In genomic region chr22:29945435-29945834, GRCh38 we compare ENCODE assay signal across 18 cellular contexts.
A peak's percentile ranks its signal among the peaks of the same experiment; 100 is the strongest.
DNase-seq lines count a peak whose midpoint lies in the region; ATAC-seq and TF ChIP-seq lines count a peak whose summit lies in the region.
"Had no signal": no experiment of that assay in that cellular context is flagged by ENCODE, and none has a peak within 500 bp of the region (broad histone marks: within the 10 kb centered on the region; RNA-seq: fewer than 3 reads in every experiment).

No MANE protein-coding gene starts in this region.

- H3K36me3 ChIP-seq in HEK293 (ENCODE audit: control insufficient read depth in 2 of 2, insufficient read depth in 1 of 2, low read length in 2 of 2) (no peaks in the 10 kb centered on the region), vagina (no peaks in the 10 kb centered on the region)

- H3K4me1 Mint-ChIP-seq in WTC11, result peaks cover 47% of the 10 kb centered on the region
- peaks cover 59% of the 10 kb centered on the region for H3K4me1 Mint-ChIP-seq in central memory CD8-positive, alpha-beta T cell

- intact Hi-C loops in vagina (cut with DNase I), result no loop called here

- peaks cover 21% of the 10 kb centered on the region for H3K4me1 ChIP-seq in HEK293 (ENCODE audit: control insufficient read depth, insufficient read depth, low read length)
- H3K4me1 ChIP-seq in vagina, result peaks cover 54% of the 10 kb centered on the region
- H3K4me1 ChIP-seq: BLaER1 treated with 17β-estradiol and CSF1 and Interleukin-3, amounts not matched to agents 10 nM and 100 nM; Caco-2 had no signal

- no peak for TF ChIP-seq POLR2A in vagina (IDR thresholded peaks at IDR 0.05)

- no peak for ATAC-seq in WTC11
- no peak for ATAC-seq in central memory CD8-positive, alpha-beta T cell (replicated peaks; ENCODE audit: extremely low read depth, poor library complexity, severe bottlenecking)
- ATAC-seq: A549; CD8-positive, alpha-beta T cell had no signal

- H3K27ac ChIP-seq in HEK293 (ENCODE audit: extremely low read depth, low read depth, low read length), result no peak overlapping the region
- no peak overlapping the region for H3K27ac ChIP-seq in vagina
- H3K27ac ChIP-seq: 22Rv1; A549; BLaER1 treated with 17β-estradiol and CSF1 and Interleukin-3, amounts not matched to agents 10 nM and 100 nM; C4-2B had no signal

- H3K27me3 Mint-ChIP-seq in WTC11 (ENCODE audit: low read depth), result no peaks in the 10 kb centered on the region
- H3K27me3 Mint-ChIP-seq in central memory CD8-positive, alpha-beta T cell, result no peaks in the 10 kb centered on the region
- H3K27me3 Mint-ChIP-seq: B cell; CD4-positive, alpha-beta T cell had no signal

- peaks cover 22% of the 10 kb centered on the region for H3K9me3 Mint-ChIP-seq in WTC11
- H3K9me3 Mint-ChIP-seq in central memory CD8-positive, alpha-beta T cell, result no peaks in the 10 kb centered on the region
- H3K9me3 Mint-ChIP-seq: CD8-positive, alpha-beta T cell had no signal

- DNase-seq in WTC11 (ENCODE audit: low spot score), result no peak
- DNase-seq in central memory CD8-positive, alpha-beta T cell (ENCODE audit: low spot score in 2 of 2), result no peak
- DNase-seq in T-helper 1 cell, result no peak
- no peak for DNase-seq in SKM-1 (lab: John Stamatoyannopoulos, UW; ENCODE audit: unreplicated experiment)
- DNase-seq in vagina (ENCODE audit: extremely low spot score in 2 of 2), result no peak
- DNase-seq: AML-193; Caco-2; Calu3; CD4-positive, alpha-beta T cell; CD8-positive, alpha-beta T cell; DMS79 treated with DMSO at 0.1 percent for 48 hours; GF-D8 had no signal

- no peak overlapping the region for H3K4me3 Mint-ChIP-seq in WTC11
- H3K4me3 Mint-ChIP-seq in central memory CD8-positive, alpha-beta T cell, result no peak overlapping the region
- H3K4me3 Mint-ChIP-seq: B cell; CD4-positive, alpha-beta T cell; CD8-positive, alpha-beta T cell had no signal

- POLR2A ChIA-PET in HEK293 (lab: Yijun Ruan, JAX) (interaction anchor here (1.2 kb wide), 1 partner anchor 10 kb away, joined by 4 read pairs; no protein-coding TSS in a partner anchor), WTC11 (lab: Charles Lee) (interaction anchor here (0.6 kb wide), 1 partner anchor 1401 kb away, joined by 5 read pairs; the partner anchor contains the start of gene PATZ1)

- H3K27ac Mint-ChIP-seq in WTC11, result no peak overlapping the region
- H3K27ac Mint-ChIP-seq in central memory CD8-positive, alpha-beta T cell (ENCODE audit: low read depth), result peak overlapping the region; percentile 1
- H3K27ac Mint-ChIP-seq: B cell; CD8-positive, alpha-beta T cell had no signal

- H3K27me3 ChIP-seq in vagina, result no peaks in the 10 kb centered on the region
- H3K27me3 ChIP-seq: BLaER1 treated with 17β-estradiol and CSF1 and Interleukin-3, amounts not matched to agents 10 nM and 100 nM had no signal

- H3K4me3 ChIP-seq in HEK293 (ENCODE audit: low read depth, low read length), result no peak overlapping the region
- no peak overlapping the region for H3K4me3 ChIP-seq in vagina
- H3K4me3 ChIP-seq: A549; BLaER1 treated with 17β-estradiol and CSF1 and Interleukin-3, amounts not matched to agents 10 nM and 100 nM had no signal

- CTCF ChIA-PET in HEK293 (lab: Yijun Ruan, JAX), result interaction anchor here (0.9 to 1.3 kb wide), 3 partner anchors 57 to 256 kb away, joined by 3 read pairs; no protein-coding TSS in a partner anchor
- CTCF ChIA-PET in WTC11 (lab: Charles Lee), result interaction anchor here (1.4 kb wide), 1 partner anchor 60 kb away, joined by 4 read pairs; no protein-coding TSS in a partner anchor

- H3K9me3 ChIP-seq in HEK293 (ENCODE audit: control insufficient read depth, insufficient read depth, low read depth, low read length) (no peaks in the 10 kb centered on the region), vagina (no peaks in the 10 kb centered on the region)
- H3K9me3 ChIP-seq: A549, Caco-2 had no signal

- TF ChIP-seq CTCF in HEK293 (tag by site-specific recombination; IDR thresholded peaks at IDR 0.05) (no peak), WTC11 (IDR thresholded peaks at IDR 0.05) (no peak), vagina (IDR thresholded peaks at IDR 0.05) (no peak)

- peaks cover 27% of the 10 kb centered on the region for H3K36me3 Mint-ChIP-seq in WTC11
- peaks cover 9% of the 10 kb centered on the region for H3K36me3 Mint-ChIP-seq in central memory CD8-positive, alpha-beta T cell (ENCODE audit: insufficient read depth)

TF ChIP-seq in HEK293, 187 proteins besides CTCF, POLR2A, EP300 and RAD21 (continues in another document):
- TF ChIP-seq ZNF121 (tag by site-specific recombination; IDR thresholded peaks at IDR 0.05) (peak; percentile 70; the same call in 1 of the 2 replicates), ZNF146 (tag by site-specific recombination; IDR thresholded peaks at IDR 0.05) (no peak), ZBTB17 (tag by site-specific recombination; IDR thresholded peaks at IDR 0.05) (peak; percentile 63), ZBTB44 (tag by site-specific recombination; IDR thresholded peaks at IDR 0.05) (no peak), ZNF175 (tag by site-specific recombination; IDR thresholded peaks at IDR 0.05) (no peak), ZNF169 (tag by site-specific recombination; IDR thresholded peaks at IDR 0.05) (no peak), ZNF362 (tag by site-specific recombination; IDR thresholded peaks at IDR 0.05) (peak; percentile 76)

TF ChIP-seq in WTC11, 78 proteins besides CTCF, POLR2A, EP300 and RAD21:
- TF ChIP-seq ZNF121 (CRISPR knock-in tag; IDR thresholded peaks at IDR 0.05) (0 out of 2 replicates have a peak, but pooled peaks have one; percentile 7), ZMAT4 (CRISPR knock-in tag; IDR thresholded peaks at IDR 0.05) (no peak)

Comparison
In these comparisons a context has a peak if more than half of its experiments do, and no peak if none do; other contexts are left out.
1. Of the 8 proteins assayed by ChIP-seq in both HEK293 and WTC11: peak only in HEK293: none; only in WTC11: none; in both: ZNF121; in neither: 7.